8 cellular contexts compared by ENCODE assay signal in genomic region chr12:76878899-76879709, GRCh38.
A peak's percentile ranks its signal among the peaks of the same experiment; 100 is the strongest.
DNase-seq lines count a peak whose midpoint lies in the region; ATAC-seq and TF ChIP-seq lines count a peak whose summit lies in the region.

TSS of gene CSRP2 (minus strand) at chr12:76879019. CDS start at chr12:76866260, 12,759 bp downstream.

- H3K27me3 ChIP-seq in HL-60 (ENCODE audit: insufficient read depth, poor library complexity, severe bottlenecking) = peaks cover 31% of the 10 kb centered on the region

- peak within 1 kb of the TSS; percentile 60 for H3K4me3 ChIP-seq in HL-60 (replicated peaks; ENCODE audit: insufficient read depth, low read length)

- TF ChIP-seq CTCF in HL-60 (IDR thresholded peaks at IDR 0.05; ENCODE audit: insufficient read depth, low read length) = no peak

- DNase-seq in COLO668 (lab: John Stamatoyannopoulos, UW; ENCODE audit: unreplicated experiment) (peak; percentile 87), HL-60 (ENCODE audit: low read depth in 1 of 2, low spot score in 1 of 2) (peak; percentile 23 to 35), NOMO-1 treated with dmso at 0.1 percent for 144 hours (lab: John Stamatoyannopoulos, UW; ENCODE audit: unreplicated experiment) (peak; percentile 15), activated T-cell treated with anti-CD3 and anti-CD28 coated beads for 24 hours (ENCODE audit: low read depth) (peak; percentile 49), epithelial cell of prostate (ENCODE audit: low read depth, low spot score) (no peak), middle frontal gyrus (ENCODE audit: extremely low spot score, low spot score) (peak; percentile 41)
- DNase-seq in stimulated activated CD8-positive, alpha-beta memory T cell treated with anti-CD3 and anti-CD28 coated beads, Interleukin-4, amount 100 ng/mL, for 4 hours (ENCODE audit: low read depth in 2 of 2, low spot score in 1 of 2) = peak; percentile 4 to 17

- H3K27ac ChIP-seq in HL-60 (replicated peaks) = no peak within 1 kb of the TSS
- H3K27ac ChIP-seq in epithelial cell of prostate = peak within 1 kb of the TSS; percentile 34

- ATAC-seq in GM19467 (IDR thresholded peaks at IDR 0.05; ENCODE audit: unreplicated experiment) = peak; percentile 80
